In the genomic region with DNA sequence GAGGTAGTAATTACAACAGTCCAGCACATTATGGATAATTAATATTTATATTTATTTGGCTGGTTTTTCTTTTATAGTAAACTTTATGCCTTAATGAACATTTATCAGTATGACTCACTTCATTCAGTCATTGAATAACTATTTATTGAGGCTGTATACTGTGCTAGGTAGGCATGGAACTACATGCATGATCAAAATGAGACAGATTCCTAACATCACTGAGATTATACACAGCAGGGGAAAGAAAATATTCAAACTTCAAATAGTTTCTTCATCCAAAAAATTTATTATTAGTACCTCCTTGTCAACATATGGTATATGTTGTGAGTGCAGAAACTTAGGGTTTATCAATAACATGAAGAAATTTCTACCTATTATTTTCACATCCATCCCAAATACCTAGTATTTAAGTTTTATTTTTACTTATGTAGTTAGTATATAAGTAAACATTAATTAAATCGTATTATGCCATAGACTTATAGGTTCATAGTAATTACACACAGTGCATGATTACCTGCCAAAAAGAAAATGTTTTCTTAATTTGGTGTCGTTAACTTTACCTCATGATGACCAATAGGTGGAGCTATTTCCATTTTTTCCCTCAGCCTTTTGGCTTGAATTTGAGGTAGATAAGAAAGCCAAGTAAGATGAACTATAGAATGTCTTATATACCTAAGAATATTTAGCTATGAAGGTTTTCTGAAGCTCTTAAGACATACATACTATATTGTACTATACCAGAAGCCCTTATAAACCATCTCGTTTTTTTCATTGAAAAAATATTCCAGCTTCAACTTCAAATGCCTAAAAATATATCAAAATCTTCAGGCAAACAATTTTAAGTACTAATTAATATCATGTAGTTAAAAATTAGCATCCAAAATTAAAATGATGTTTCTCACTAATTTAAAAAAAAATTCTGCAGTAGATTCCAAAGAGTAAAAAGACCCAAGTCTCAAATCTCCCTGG, we compare ENCODE assay signal across 8 cellular contexts. TPM values are rescaled to one million over a fixed set of nuclear protein-coding genes. Genes with fewer than 3 reads are reported as not detected.
A peak's percentile ranks its signal among the peaks of the same experiment; 100 is the strongest.
DNase-seq lines count a peak whose midpoint lies in the region; ATAC-seq and TF ChIP-seq lines count a peak whose summit lies in the region.

No MANE protein-coding gene starts in this region.

- peak; percentile 83 for TF ChIP-seq CTCF in CD14-positive monocyte (IDR thresholded peaks at IDR 0.05)
- peak; percentile 66 for TF ChIP-seq CTCF in liver (IDR thresholded peaks at IDR 0.05; ENCODE audit: low read depth, low read length, missing input control)

- H3K36me3 Mint-ChIP-seq in CD14-positive monocyte = no peaks in the 10 kb centered on the region

- TF ChIP-seq RAD21 in liver (IDR thresholded peaks at IDR 0.05) = peak; percentile 89 to 90

- H3K27ac ChIP-seq in liver (ENCODE audit: low read depth in 1 of 2, low read length in 2 of 2) = no peak overlapping the region

- intact Hi-C loops in CD14-positive monocyte (cut with micrococcal nuclease) = no loop called here

- no peak overlapping the region for H3K27ac Mint-ChIP-seq in CD14-positive monocyte

- ATAC-seq in GM18909 (IDR thresholded peaks at IDR 0.05; ENCODE audit: poor library complexity, unreplicated experiment) = peak; percentile 80
- ATAC-seq in HG03520 (IDR thresholded peaks at IDR 0.05; ENCODE audit: unreplicated experiment) = peak; percentile 69
- no peak for ATAC-seq in HG03108 (IDR thresholded peaks at IDR 0.05; ENCODE audit: unreplicated experiment)

- H3K4me3 ChIP-seq in liver (ENCODE audit: low read depth in 1 of 3, low read length in 3 of 3) = no peak overlapping the region

- 9% methylated on average over 3 of the region's 3 CpGs for WGBS in liver

- H3K9me3 Mint-ChIP-seq in CD14-positive monocyte = no peaks in the 10 kb centered on the region

- no peaks in the 10 kb centered on the region for H3K27me3 ChIP-seq in liver (ENCODE audit: control insufficient read depth in 4 of 4, insufficient read depth in 4 of 4, low read length in 3 of 4)

- DNase-seq in CD14-positive monocyte (ENCODE audit: low spot score) (no peak), NCI-H774 (lab: John Stamatoyannopoulos, UW) (peak; percentile 61), D341Med (ENCODE audit: low spot score) (no peak)
- DNase-seq in central memory CD4-positive, alpha-beta T cell = peak; percentile 50

- H3K9ac ChIP-seq in liver (ENCODE audit: low read depth in 1 of 2, low read length in 2 of 2) = no peak overlapping the region

- H3K36me3 ChIP-seq in liver (ENCODE audit: control insufficient read depth in 4 of 4, insufficient read depth in 3 of 4, low read depth in 1 of 4, low read length in 3 of 4) = peaks cover 0 to 3% (median 0%) of the 10 kb centered on the region in 4 donors

- peaks cover 14% of the 10 kb centered on the region for H3K4me1 Mint-ChIP-seq in CD14-positive monocyte

- H3K9me3 ChIP-seq in liver (ENCODE audit: control insufficient read depth in 4 of 4, low read length in 3 of 4) = no peaks in the 10 kb centered on the region

- H3K4me1 ChIP-seq in liver (ENCODE audit: control insufficient read depth in 4 of 4, insufficient read depth in 4 of 4, low read length in 3 of 4) = peaks cover 0 to 2% (median 0%) of the 10 kb centered on the region in 4 donors

- peaks cover 0 to 3% (median 0%) of the 10 kb centered on the region in 3 donors for H3K27me3 Mint-ChIP-seq in CD14-positive monocyte (ENCODE audit: low read depth in 3 of 3)

- no peak overlapping the region for H3K4me3 Mint-ChIP-seq in CD14-positive monocyte

TF ChIP-seq in liver, 16 proteins besides CTCF, POLR2A, EP300 and RAD21:
- TF ChIP-seq JUND (IDR thresholded peaks at IDR 0.05) (peak in 1 of 2 donors; percentile 9), RXRA (IDR thresholded peaks at IDR 0.05) (no peak)

RNA-seq across cellular contexts. Expression of a gene that starts 12.5 kb away (rescaled TPM):
- 100 to 1,000 TPM in 1 of 2 donors, 10 to 100 TPM in 1; 70.6 to 101 TPM for polyA plus RNA-seq in CD14-positive monocyte
- 10 to 100 TPM; 54.4 to 71.0 TPM for total RNA-seq in liver
- 10 to 100 TPM; 33.3 to 36.3 TPM for polyA plus RNA-seq in liver

RNA-seq across cellular contexts. Expression of a gene that starts 53.5 kb away (rescaled TPM):
- polyA plus RNA-seq in CD14-positive monocyte (100 to 1,000 TPM; 798 to 846 TPM), liver (100 to 1,000 TPM; 299 to 583 TPM)
- 100 to 1,000 TPM in 1 of 2 donors, 10 to 100 TPM in 1; 69.8 to 279 TPM for total RNA-seq in liver

Comparison
In these comparisons a context has a peak if more than half of its experiments do, and no peak if none do; other contexts are left out.
1. DNase-seq: peak in NCI-H774 (single experiment) and central memory CD4-positive, alpha-beta T cell (single experiment); none in CD14-positive monocyte (single experiment) and D341Med (single experiment).